In the genomic region with DNA sequence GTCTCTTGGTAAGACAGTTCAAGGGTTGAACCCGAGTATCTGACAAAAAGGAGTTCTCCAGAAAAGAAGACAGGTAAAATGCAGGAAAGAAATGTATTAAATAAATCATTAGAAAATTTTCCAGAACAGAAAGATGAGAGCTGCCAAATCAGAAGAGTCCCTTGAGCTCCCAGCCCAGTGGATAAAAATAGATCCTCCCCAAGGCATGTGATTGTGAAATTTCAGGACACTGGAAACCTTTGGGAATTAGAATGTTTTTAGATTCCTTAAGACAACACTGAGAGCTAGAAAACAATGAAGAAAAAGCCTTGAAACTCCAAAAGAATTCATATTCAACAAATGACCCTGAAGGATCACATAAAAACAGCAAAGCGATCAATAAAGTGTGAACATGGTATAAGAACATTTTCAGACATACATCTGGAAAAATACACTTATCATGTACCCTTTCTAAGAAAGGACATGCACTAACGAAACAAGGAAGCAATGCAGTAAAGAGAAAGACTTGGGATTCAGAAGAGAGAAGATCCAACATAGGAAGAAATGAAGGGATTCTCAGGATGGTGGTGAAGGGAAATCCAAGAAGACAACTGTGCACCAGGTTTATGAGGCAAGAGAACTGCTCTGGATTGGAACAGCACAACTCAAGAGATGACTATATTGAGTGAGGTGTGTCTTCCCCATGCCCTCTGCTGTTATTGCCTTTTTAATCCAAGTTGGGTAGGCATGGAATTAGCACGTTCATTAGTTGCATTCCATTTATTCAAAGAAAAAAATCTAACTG, we compare ENCODE assay signal across 15 cellular contexts.
DNase-seq lines count a peak whose midpoint lies in the region; ATAC-seq, FAIRE-seq and TF ChIP-seq lines count a peak whose summit lies in the region.
"Had no signal": no experiment of that assay in that cellular context is flagged by ENCODE, and none has a peak within 500 bp of the region (broad histone marks: within the 10 kb centered on the region; RNA-seq: fewer than 3 reads in every experiment).

No MANE protein-coding gene starts in this region.

- in situ Hi-C loops in transverse colon (cut with MboI; ENCODE audit: low pct_ligation_motif_present in 1 of 4, low pct_unique_long_range_greater_than_20kb in 1 of 4, low sequenced_read_pairs in 3 of 4) = no loop called here

- peaks cover 0 to 7% (median 0%) of the 10 kb centered on the region in 4 donors for H3K36me3 ChIP-seq in transverse colon

- H3K4me1 ChIP-seq in transverse colon = peaks cover 0 to 12% (median 2%) of the 10 kb centered on the region in 4 donors
- H3K4me1 ChIP-seq: right lobe of liver had no signal

- H3K27me3 ChIP-seq in layer of hippocampus (ENCODE audit: control insufficient read depth, insufficient read depth, low read length) (no peaks in the 10 kb centered on the region), transverse colon (no peaks in the 10 kb centered on the region)
- H3K27me3 ChIP-seq: body of pancreas, right lobe of liver had no signal

- DNase-seq in RPMI7951 (ENCODE audit: low read depth) (peak; percentile 42), transverse colon (no peak), left colon (no peak), midbrain (lab: John Stamatoyannopoulos, UW) (no peak)
- no peak for DNase-seq in central memory CD4-positive, alpha-beta T cell
- no peak for DNase-seq in stimulated activated CD8-positive, alpha-beta memory T cell treated with anti-CD3 and anti-CD28 coated beads, Interleukin-4, amount 100 ng/mL, for 48 hours
- DNase-seq: activated CD8-positive, alpha-beta memory T cell treated with anti-CD3 and anti-CD28 coated beads for 24 hours; body of pancreas; NCI-H510A; PC-3; right lobe of liver; stimulated activated naive CD4-positive, alpha-beta T cell had no signal

- H3K9me3 ChIP-seq in transverse colon = no peaks in the 10 kb centered on the region
- H3K9me3 ChIP-seq: body of pancreas, right lobe of liver had no signal

- H3K27ac ChIP-seq in layer of hippocampus (ENCODE audit: low read depth, low read length) = peak overlapping the region; percentile 58
- peak overlapping the region; percentile 3 to 59 (median 42) for H3K27ac ChIP-seq in transverse colon
- H3K27ac ChIP-seq: body of pancreas had no signal

- intact Hi-C loops in transverse colon (cut with DNase I; ENCODE audit: low total_unique reads) (no loop called here), left colon (cut with DNase I, micrococcal nuclease) (no loop called here)

- ATAC-seq in left colon = no peak
- ATAC-seq: body of pancreas, PC-3, right lobe of liver had no signal

- WGBS in transverse colon (ENCODE audit: low coverage in 1 of 2), 2 donors = 79 to 86% methylated on average over 4 of the region's 4 CpGs

- FAIRE-seq in endometrium (lab: Jason Lieb, UNC) = peak; percentile 72
- FAIRE-seq: endothelial cell of umbilical vein had no signal

- no peak for TF ChIP-seq CTCF in transverse colon (IDR thresholded peaks at IDR 0.05)

- TF ChIP-seq EP300 in transverse colon (IDR thresholded peaks at IDR 0.05; ENCODE audit: low read depth) = no peak

- no peak for TF ChIP-seq POLR2A in transverse colon (IDR thresholded peaks at IDR 0.05)

- no peak overlapping the region for H3K4me3 ChIP-seq in transverse colon
- H3K4me3 ChIP-seq: body of pancreas, right lobe of liver had no signal
